Comparison of ENCODE assay signal across 1 cellular context in genomic region chr12:94941440-94941862, GRCh38.
TF ChIP-seq lines count a peak whose summit lies in the region.

No MANE protein-coding gene starts in this region.

TF ChIP-seq in GM23338, 12 proteins besides CTCF, POLR2A, EP300 and RAD21 (continued from another document):
- TF ChIP-seq ZNF462 (CRISPR knock-in tag; IDR thresholded peaks at IDR 0.05) (no peak), NANOG (IDR thresholded peaks at IDR 0.05; ENCODE audit: borderline replicate concordance) (no peak), EZH2 (IDR thresholded peaks at IDR 0.05; ENCODE audit: low read depth, unreplicated experiment) (no peak), JUNB (IDR thresholded peaks at IDR 0.05; ENCODE audit: unreplicated experiment) (no peak), ETS1 (IDR thresholded peaks at IDR 0.05) (no peak), EZH2phosphoT487 (IDR thresholded peaks at IDR 0.05; ENCODE audit: unreplicated experiment) (no peak), STAT1 (IDR thresholded peaks at IDR 0.05; ENCODE audit: unreplicated experiment) (no peak)
